In the genomic region with DNA sequence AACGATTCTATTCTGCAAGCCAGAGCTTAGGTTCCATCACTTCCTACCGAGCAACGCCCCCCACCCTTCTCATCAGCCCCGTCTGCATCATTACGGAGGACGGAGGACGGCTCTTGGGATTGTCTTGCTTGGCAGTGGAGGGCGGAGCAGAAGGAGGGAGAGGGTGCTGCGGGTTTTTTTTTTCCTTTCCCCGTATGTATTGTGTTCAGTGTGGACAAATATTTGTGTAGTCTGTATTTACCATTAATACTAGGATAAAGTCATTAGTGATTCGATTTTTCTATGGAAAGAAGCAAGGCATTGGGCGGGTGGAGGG, we compare ENCODE assay signal across 8 cellular contexts.
DNase-seq lines count a peak whose midpoint lies in the region; ATAC-seq and TF ChIP-seq lines count a peak whose summit lies in the region.

No MANE protein-coding gene starts in this region.

- peak overlapping the region; percentile 90 for H3K27ac Mint-ChIP-seq in activated T-cell treated with anti-CD3 and anti-CD28 coated beads, Interleukin-2, amount 50 U/mL, for 24 hours

- no peaks in the 10 kb centered on the region for H3K9me3 Mint-ChIP-seq in activated T-cell treated with anti-CD3 and anti-CD28 coated beads, Interleukin-2, amount 50 U/mL, for 24 hours

- H3K36me3 Mint-ChIP-seq in activated T-cell treated with anti-CD3 and anti-CD28 coated beads, Interleukin-2, amount 50 U/mL, for 24 hours (ENCODE audit: low read depth): peaks cover 11% of the 10 kb centered on the region

- POLR2A ChIA-PET in RWPE1 (lab: Yijun Ruan, JAX; ENCODE audit: low non-redundant PET): no interaction called here

- TF ChIP-seq CTCF in thoracic aorta (IDR thresholded peaks at IDR 0.05): no peak
- TF ChIP-seq CTCF in RWPE1 (conservative IDR thresholded peaks at IDR 0.05; ENCODE audit: low read depth): no peak

- intact Hi-C loops in left ventricle myocardium superior (cut with micrococcal nuclease): loop anchor here (10.0 kb wide), 1 partner anchor 356 kb away; no protein-coding TSS in a partner anchor

- no peaks in the 10 kb centered on the region for H3K36me3 ChIP-seq in thoracic aorta

- peaks cover 64% of the 10 kb centered on the region for H3K4me1 Mint-ChIP-seq in activated T-cell treated with anti-CD3 and anti-CD28 coated beads, Interleukin-2, amount 50 U/mL, for 24 hours (ENCODE audit: low read depth)

- H3K9me3 ChIP-seq in thoracic aorta: no peaks in the 10 kb centered on the region

- H3K4me3 ChIP-seq in thoracic aorta: peak overlapping the region; percentile 10

- no peak for DNase-seq in activated T-cell treated with anti-CD3 and anti-CD28 coated beads, Interleukin-2, amount 50 U/mL, for 24 hours
- no peak for DNase-seq in activated T-cell treated with anti-CD3 and anti-CD28 coated beads, Interleukin-2, amount 50 U/mL, for 48 hours
- DNase-seq in NCI-H748 (lab: John Stamatoyannopoulos, UW; ENCODE audit: unreplicated experiment) (peak; percentile 49), left ventricle myocardium superior (no peak), thoracic aorta (ENCODE audit: low spot score) (no peak), RWPE1 (ENCODE audit: low spot score) (no peak), DMS 273 (lab: John Stamatoyannopoulos, UW; ENCODE audit: unreplicated experiment) (no peak), NCI-H1694 treated with DMSO at 0.1 percent for 48 hours (lab: John Stamatoyannopoulos, UW) (no peak)

- ATAC-seq in left ventricle myocardium superior: peak; percentile 6
- no peak for ATAC-seq in thoracic aorta (ENCODE audit: insufficient number of reproducible peaks, low FRiP score, low read depth)

- no peak overlapping the region for H3K27ac ChIP-seq in thoracic aorta
- H3K27ac ChIP-seq in RWPE1: no peak overlapping the region

- peaks cover 9 to 30% of the 10 kb centered on the region in 2 donors for H3K4me1 ChIP-seq in thoracic aorta (ENCODE audit: control insufficient read depth in 1 of 2, low read depth in 2 of 2)

- no peaks in the 10 kb centered on the region for H3K27me3 ChIP-seq in thoracic aorta (replicated peaks; ENCODE audit: insufficient read depth)

- H3K27me3 Mint-ChIP-seq in activated T-cell treated with anti-CD3 and anti-CD28 coated beads, Interleukin-2, amount 50 U/mL, for 24 hours: no peaks in the 10 kb centered on the region

- H3K4me3 Mint-ChIP-seq in activated T-cell treated with anti-CD3 and anti-CD28 coated beads, Interleukin-2, amount 50 U/mL, for 24 hours: peak overlapping the region; percentile 55

- CTCF ChIA-PET in RWPE1 (lab: Yijun Ruan, JAX): interaction anchor here (1.3 kb wide), 1 partner anchor 30 kb away, joined by 5 read pairs; no protein-coding TSS in a partner anchor
